ENCODE assay signal across 19 cellular contexts in the genomic region with DNA sequence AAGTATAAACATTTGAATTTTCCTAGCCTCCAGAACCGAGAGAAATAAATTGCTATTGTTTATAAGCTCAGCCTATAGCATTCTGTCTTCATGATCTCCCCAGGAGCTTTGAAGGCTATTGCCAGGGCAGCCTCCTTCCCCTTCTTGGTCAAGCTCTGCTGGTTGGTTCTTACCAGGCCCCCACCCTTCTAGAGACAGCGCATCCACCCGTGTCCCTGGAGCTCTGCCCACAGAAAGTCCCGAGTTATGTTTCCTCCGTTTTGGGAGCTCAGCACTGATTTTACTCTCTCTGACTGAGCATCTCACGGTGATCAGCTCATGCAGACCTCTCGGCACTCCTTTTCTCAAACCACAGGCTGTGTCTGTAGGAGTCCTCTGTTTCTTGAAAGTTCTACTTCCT.
DNase-seq lines count a peak whose midpoint lies in the region; ATAC-seq and TF ChIP-seq lines count a peak whose summit lies in the region.
"Had no signal": no experiment of that assay in that cellular context is flagged by ENCODE, and none has a peak within 500 bp of the region (broad histone marks: within the 10 kb centered on the region; RNA-seq: fewer than 3 reads in every experiment).

No MANE protein-coding gene starts in this region.

- H3K4me1 Mint-ChIP-seq in CD4-positive, alpha-beta T cell (ENCODE audit: low read depth): peaks cover 8% of the 10 kb centered on the region

- POLR2A ChIA-PET in CD4-positive, alpha-beta T cell (lab: Charles Lee): interaction anchor here (0.6 to 1.5 kb wide), 3 partner anchors 28 to 149 kb away, joined by 3 to 7 read pairs (median 3); no protein-coding TSS in a partner anchor

- no peak overlapping the region for H2AFZ ChIP-seq in OCI-LY3 (ENCODE audit: low read depth, low read length)
- H2AFZ ChIP-seq: GM23338 had no signal

- no peak overlapping the region for H3K4me3 Mint-ChIP-seq in CD4-positive, alpha-beta T cell
- H3K4me3 Mint-ChIP-seq: endodermal cell; GM23338; stimulated activated naive B cell treated with anti-CD40 and anti-IgM and Interleukin-4, amounts not matched to agents 10 μg/mL and 1 μg/mL and 100 μg/mL, for 72 hours had no signal

- peaks cover 26% of the 10 kb centered on the region for H3K79me2 ChIP-seq in OCI-LY3 (ENCODE audit: low read length)

- peak overlapping the region; percentile 75 for H3K9ac ChIP-seq in OCI-LY3 (ENCODE audit: low read length)

- peak overlapping the region; percentile 31 for H3K4me2 ChIP-seq in OCI-LY3 (ENCODE audit: low read length)
- H3K4me2 ChIP-seq: GM23338 had no signal

- peaks cover 100% of the 10 kb centered on the region for H3K36me3 Mint-ChIP-seq in CD4-positive, alpha-beta T cell (ENCODE audit: low read depth)

- H3K36me3 ChIP-seq in OCI-LY3 (replicated peaks; ENCODE audit: low read depth, low read length) (peaks cover 87% of the 10 kb centered on the region), right lobe of liver (peaks cover 0 to 74% (median 0%) of the 10 kb centered on the region in 4 donors)

- no peaks in the 10 kb centered on the region for H4K20me1 ChIP-seq in OCI-LY3 (ENCODE audit: insufficient read depth, low read length)

- WGBS in right lobe of liver (ENCODE audit: insufficient coverage, low coverage, low lambda C conversion rate, missing lambda C conversion rate): 64% methylated on average over 6 of the region's 7 CpGs

- TF ChIP-seq POLR2A in right lobe of liver (IDR thresholded peaks at IDR 0.05): no peak

- H3K9me3 ChIP-seq in CD4-positive, alpha-beta T cell (ENCODE audit: control insufficient read depth, low read length): no peaks in the 10 kb centered on the region
- peaks cover 13% of the 10 kb centered on the region for H3K9me3 ChIP-seq in OCI-LY3 (ENCODE audit: insufficient read depth, low read length)
- no peaks in the 10 kb centered on the region for H3K9me3 ChIP-seq in right lobe of liver
- H3K9me3 ChIP-seq: ascending aorta had no signal

- H3K27me3 ChIP-seq in CD4-positive, alpha-beta T cell (ENCODE audit: control insufficient read depth, insufficient read depth, low read length): no peaks in the 10 kb centered on the region
- no peaks in the 10 kb centered on the region for H3K27me3 ChIP-seq in OCI-LY3 (ENCODE audit: low read depth, low read length)
- no peaks in the 10 kb centered on the region for H3K27me3 ChIP-seq in right lobe of liver
- H3K27me3 ChIP-seq: ascending aorta had no signal

- H3K27me3 Mint-ChIP-seq in CD4-positive, alpha-beta T cell: no peaks in the 10 kb centered on the region

- ATAC-seq in CD4-positive, alpha-beta T cell (ENCODE audit: poor library complexity): no peak
- ATAC-seq in right lobe of liver (no peak), sciatic nerve (peak; percentile 43), GM21381 (IDR thresholded peaks at IDR 0.05; ENCODE audit: unreplicated experiment) (no peak)
- ATAC-seq: GM23338, K562 had no signal

- H3K9me3 Mint-ChIP-seq in CD4-positive, alpha-beta T cell: no peaks in the 10 kb centered on the region

- peak overlapping the region; percentile 56 for H3K27ac Mint-ChIP-seq in CD4-positive, alpha-beta T cell
- H3K27ac Mint-ChIP-seq: endodermal cell had no signal

- no peak for TF ChIP-seq CTCF in CD4-positive, alpha-beta T cell (IDR thresholded peaks at IDR 0.05)
- TF ChIP-seq CTCF in OCI-LY3 (IDR thresholded peaks at IDR 0.05; ENCODE audit: low read depth, low read length) (no peak), right lobe of liver (IDR thresholded peaks at IDR 0.05) (no peak)

- H3K4me1 ChIP-seq in OCI-LY3 (ENCODE audit: low read length): peaks cover 65% of the 10 kb centered on the region
- peaks cover 0 to 18% (median 5%) of the 10 kb centered on the region in 4 donors for H3K4me1 ChIP-seq in right lobe of liver
- H3K4me1 ChIP-seq: ascending aorta had no signal

- intact Hi-C loops in CD4-positive, alpha-beta T cell (cut with DNase I, micrococcal nuclease): no loop called here
- intact Hi-C loops in right lobe of liver (cut with DNase I): loop anchor here in 1 of 2 donors (10.0 kb wide), 1 partner anchor 122 kb away; a partner anchor contains a TSS
- intact Hi-C loops in sciatic nerve (cut with DNase I): no loop called here

- CTCF ChIA-PET in CD4-positive, alpha-beta T cell (lab: Charles Lee): interaction anchor here (1.5 kb wide), 1 partner anchor 12 kb away, joined by 4 read pairs; no protein-coding TSS in a partner anchor

- DNase-seq in CD4-positive, alpha-beta T cell: no peak
- DNase-seq in right lobe of liver: no peak
- no peak for DNase-seq in sciatic nerve (ENCODE audit: low spot score)
- no peak for DNase-seq in Kasumi-1 (lab: John Stamatoyannopoulos, UW)
- no peak for DNase-seq in NCI-H2081 (lab: John Stamatoyannopoulos, UW)
- DNase-seq in foreskin melanocyte: no peak
- DNase-seq: activated CD4-positive, CD25-positive, alpha-beta regulatory T cell; activated gamma-delta T cell treated with Interleukin-2 at 50 U/mL for 16 hours; endodermal cell; hippocampal formation; kidney glomerular epithelial cell; NCI-H1092 treated with DMSO at 0.1 percent for 48 hours; NCI-H69; stimulated activated naive B cell treated with anti-CD40 and anti-IgM and Interleukin-4, amounts not matched to agents 10 μg/mL and 1 μg/mL and 100 μg/mL, for 72 hours had no signal

- H3K27ac ChIP-seq in CD4-positive, alpha-beta T cell (ENCODE audit: low read depth, low read length): no peak overlapping the region
- H3K27ac ChIP-seq in OCI-LY3 (ENCODE audit: low read length) (peak overlapping the region; percentile 100), right lobe of liver (peak overlapping the region in 2 of 3 donors; percentile 65 to 77)
- H3K27ac ChIP-seq: ascending aorta had no signal

- peak overlapping the region; percentile 7; the same call in 1 of the 2 replicates for H3K4me3 ChIP-seq in OCI-LY3 (ENCODE audit: low read length)
- H3K4me3 ChIP-seq in right lobe of liver: no peak overlapping the region
- H3K4me3 ChIP-seq: ascending aorta, GM23338, K562 had no signal
